In genomic region chr16:15378194-15378593, GRCh38 we compare ENCODE assay signal across 1 cellular context. TPM values are rescaled to one million over a fixed set of nuclear protein-coding genes. Genes with fewer than 3 reads are reported as not detected.
"Had no signal": no experiment of that assay in that cellular context is flagged by ENCODE, and none has a peak within 500 bp of the region (broad histone marks: within the 10 kb centered on the region; RNA-seq: fewer than 3 reads in every experiment).

TSS of gene NPIPA5 (minus strand) at chr16:15378294. CDS start at chr16:15378294, 0 bp downstream.

RNA-seq across cellular contexts. Expression of gene NPIPA5, which starts in this region (rescaled TPM):
- total RNA-seq: ascending aorta had no signal
